16 cellular contexts compared by ENCODE assay signal in the genomic region with DNA sequence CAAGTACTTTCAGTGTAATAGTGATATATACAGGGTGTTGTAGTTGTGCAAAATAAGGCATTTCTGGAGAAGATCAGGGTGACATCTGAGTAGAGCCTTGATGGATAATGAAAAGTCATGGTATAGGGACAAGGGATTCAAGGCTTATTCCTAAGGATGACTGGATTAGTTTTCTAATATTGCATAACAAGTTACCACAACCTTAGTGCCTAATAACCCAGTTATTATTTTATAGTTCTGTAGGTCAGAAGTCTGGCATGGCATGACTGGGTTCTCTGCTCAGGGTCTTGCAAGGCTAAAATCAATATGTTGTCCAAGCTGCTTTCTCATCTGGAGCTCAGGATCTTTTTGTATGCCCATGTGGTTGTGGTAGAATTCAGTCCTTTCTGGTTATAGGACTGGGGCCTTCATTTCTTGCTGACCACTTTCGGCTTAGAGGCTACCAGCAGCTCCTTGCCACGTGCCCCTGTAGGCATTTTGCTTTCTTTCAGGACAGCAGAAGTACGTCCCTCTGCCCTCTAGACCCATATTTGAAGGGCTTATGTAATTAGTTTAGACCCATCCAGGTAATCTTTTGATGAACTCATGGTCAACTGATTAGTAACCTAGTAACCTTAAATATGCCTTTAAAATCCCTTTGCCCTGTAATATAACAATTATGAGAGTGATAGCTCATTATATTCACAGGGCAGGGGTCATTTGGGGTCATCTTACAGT.
"Had no signal": no experiment of that assay in that cellular context is flagged by ENCODE, and none has a peak within 500 bp of the region (broad histone marks: within the 10 kb centered on the region; RNA-seq: fewer than 3 reads in every experiment).

No MANE protein-coding gene starts in this region.

- H3K27me3 Mint-ChIP-seq: activated CD8-positive, alpha-beta T cell treated with anti-CD3 and anti-CD28 coated beads for 36 hours; T-cell had no signal

- H3K9me3 ChIP-seq: thyroid gland, vagina had no signal

- ATAC-seq: activated CD8-positive, alpha-beta T cell treated with anti-CD3 and anti-CD28 coated beads for 36 hours; left cardiac atrium; T-cell had no signal

- H3K4me3 ChIP-seq: lung, thyroid gland, vagina had no signal

- H3K4me3 Mint-ChIP-seq: activated CD8-positive, alpha-beta T cell treated with anti-CD3 and anti-CD28 coated beads for 36 hours; activated T-helper 1 cell treated with anti-CD3 and anti-CD28 coated beads, Interleukin-12 subunit alpha, Interleukin-12 subunit beta, Interleukin-2, Interleukin-4 antibody, amounts not matched to agents 30 ng/mL and 10 ng/mL and 1 ng/mL, durations not matched to agents 14 hours and 24 hours and 36 hours; nephron had no signal

- H3K9me3 Mint-ChIP-seq: activated CD8-positive, alpha-beta T cell treated with anti-CD3 and anti-CD28 coated beads for 36 hours; activated T-helper 1 cell treated with anti-CD3 and anti-CD28 coated beads, Interleukin-12 subunit alpha, Interleukin-12 subunit beta, Interleukin-2, Interleukin-4 antibody, amounts not matched to agents 30 ng/mL and 10 ng/mL and 1 ng/mL, durations not matched to agents 14 hours and 24 hours and 36 hours; nephron; T-cell had no signal

- H3K27me3 ChIP-seq: thyroid gland, vagina had no signal

- DNase-seq: activated CD8-positive, alpha-beta memory T cell treated with anti-CD3 and anti-CD28 coated beads, Interleukin-2, amount 50 U/mL, for 4 hours; activated CD8-positive, alpha-beta T cell treated with anti-CD3 and anti-CD28 coated beads for 36 hours; activated naive CD4-positive, alpha-beta T cell treated with Interleukin-2 at 50 U/mL for 16 hours; central memory CD4-positive, alpha-beta T cell; cortex of kidney; effector memory CD4-positive, alpha-beta T cell; hypothalamus; left cardiac atrium; T-cell; thyroid gland had no signal

- H3K27ac ChIP-seq: epithelial cell of prostate, thyroid gland, vagina, VCaP had no signal

- H3K27ac Mint-ChIP-seq: activated CD8-positive, alpha-beta T cell treated with anti-CD3 and anti-CD28 coated beads for 36 hours; activated T-helper 1 cell treated with anti-CD3 and anti-CD28 coated beads, Interleukin-12 subunit alpha, Interleukin-12 subunit beta, Interleukin-2, Interleukin-4 antibody, amounts not matched to agents 30 ng/mL and 10 ng/mL and 1 ng/mL, durations not matched to agents 14 hours and 24 hours and 36 hours had no signal
